In the genomic region with DNA sequence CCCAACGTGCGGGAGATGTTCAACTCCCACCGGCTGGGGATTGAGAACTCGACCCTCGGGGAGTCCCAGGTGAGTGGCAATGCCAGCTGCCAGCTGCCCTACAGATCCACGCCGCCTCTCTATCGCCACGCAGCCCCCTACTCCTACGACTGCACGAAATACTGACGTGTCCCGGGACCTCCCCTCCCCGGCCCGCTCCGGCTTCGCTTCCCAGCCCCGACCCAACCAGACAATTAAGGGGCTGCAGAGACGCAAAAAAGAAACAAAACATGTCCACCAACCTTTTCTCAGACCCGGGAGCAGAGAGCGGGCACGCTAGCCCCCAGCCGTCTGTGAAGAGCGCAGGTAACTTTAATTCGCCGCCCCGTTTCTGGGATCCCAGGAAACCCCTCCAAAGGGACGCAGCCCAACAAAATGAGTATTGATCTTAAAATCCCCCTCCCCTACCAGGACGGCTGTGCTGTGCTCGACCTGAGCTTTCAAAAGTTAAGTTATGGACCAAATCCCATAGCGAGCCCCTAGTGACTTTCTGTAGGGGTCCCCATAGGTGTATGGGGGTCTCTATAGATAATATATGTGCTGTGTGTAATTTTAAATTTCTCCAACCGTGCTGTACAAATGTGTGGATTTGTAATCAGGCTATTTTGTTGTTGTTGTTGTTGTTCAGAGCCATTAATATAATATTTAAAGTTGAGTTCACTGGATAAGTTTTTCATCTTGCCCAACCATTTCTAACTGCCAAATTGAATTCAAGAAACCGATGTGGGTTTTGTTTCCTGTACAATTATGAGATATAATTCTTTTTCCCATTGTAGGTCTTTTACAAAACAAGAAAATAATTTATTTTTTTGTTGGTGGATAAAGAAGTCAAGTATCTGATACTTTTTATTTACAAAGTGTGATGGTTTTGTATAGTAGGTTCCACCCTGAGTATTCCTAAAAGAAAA, we compare ENCODE assay signal across 10 cellular contexts. TPM values are rescaled to one million over a fixed set of nuclear protein-coding genes. Genes with fewer than 3 reads are reported as not detected.
DNase-seq lines count a peak whose midpoint lies in the region; ATAC-seq and TF ChIP-seq lines count a peak whose summit lies in the region.
"Had no signal": no experiment of that assay in that cellular context is flagged by ENCODE, and none has a peak within 500 bp of the region (broad histone marks: within the 10 kb centered on the region; RNA-seq: fewer than 3 reads in every experiment).

No MANE protein-coding gene starts in this region.

- in situ Hi-C loops in brain microvascular endothelial cell (cut with HindIII; ENCODE audit: low pct_ligation_motif_present, low sequenced_read_pairs), result loop anchor here (25.0 kb wide), 1 partner anchor 718 kb away; no protein-coding TSS in a partner anchor

- no peak for DNase-seq in brain microvascular endothelial cell
- no peak for DNase-seq in kidney epithelial cell (ENCODE audit: low read depth)
- peak; percentile 68 for DNase-seq in spleen
- DNase-seq in caudate nucleus (lab: John Stamatoyannopoulos, UW), result no peak
- DNase-seq in CD1c-positive myeloid dendritic cell (ENCODE audit: extremely low spot score), result no peak
- DNase-seq: activated B cell treated with CpG ODN at 0.5 μM for 24 hours, small intestine had no signal

- peak; percentile 0 for TF ChIP-seq CTCF in brain microvascular endothelial cell (IDR thresholded peaks at IDR 0.05; ENCODE audit: low read depth, low read length, missing control alignments)
- TF ChIP-seq CTCF in kidney epithelial cell (IDR thresholded peaks at IDR 0.05; ENCODE audit: insufficient read depth, low read length, poor library complexity, severe bottlenecking), result no peak
- TF ChIP-seq CTCF in spleen (IDR thresholded peaks at IDR 0.05 in 8 of 11, conservative IDR thresholded peaks at IDR 0.05 in 3 of 11), result no peak

- no peak overlapping the region for H3K9ac ChIP-seq in HUES6 (ENCODE audit: low read length)

- peak overlapping the region; percentile 54 for H3K4me3 ChIP-seq in HUES6 (ENCODE audit: low read depth, low read length)
- H3K4me3 ChIP-seq in brain microvascular endothelial cell (ENCODE audit: low read depth, low read length), result peak overlapping the region; percentile 93
- H3K4me3 ChIP-seq in kidney epithelial cell (ENCODE audit: low read depth, low read length), result peak overlapping the region; percentile 89
- H3K4me3 ChIP-seq in spleen, result peak overlapping the region in 1 of 8 donors; percentile 34

- H3K27me3 ChIP-seq in HUES6 (ENCODE audit: control insufficient read depth, insufficient read depth, low read length) (peaks cover 98% of the 10 kb centered on the region), brain microvascular endothelial cell (replicated peaks) (no peaks in the 10 kb centered on the region), kidney epithelial cell (ENCODE audit: control insufficient read depth, insufficient read depth, low read length) (peaks cover 2% of the 10 kb centered on the region), spleen (replicated peaks in 1 of 7) (peaks cover 13 to 100% (median 88%) of the 10 kb centered on the region in 7 donors)

- ATAC-seq in GM18867 (IDR thresholded peaks at IDR 0.05; ENCODE audit: unreplicated experiment), result no peak
- ATAC-seq: activated naive CD4-positive, alpha-beta T cell treated with anti-CD3 and anti-CD28 coated beads, Interleukin-2, amount 50 U/mL, for 72 hours had no signal

- no peak for TF ChIP-seq POLR2A in spleen (IDR thresholded peaks at IDR 0.05)

- WGBS in spleen, 5 donors, result 17 to 25% (median 20%) methylated on average over 18 to 33 of the region's 33 CpGs

- H3K4me1 ChIP-seq in HUES6 (ENCODE audit: control insufficient read depth, insufficient read depth, low read length) (peaks cover 46% of the 10 kb centered on the region), spleen (peaks cover 4 to 40% (median 30%) of the 10 kb centered on the region in 6 donors)

- H3K27ac ChIP-seq in HUES6 (ENCODE audit: low read depth, low read length) (no peak overlapping the region), brain microvascular endothelial cell (peak overlapping the region; percentile 79), spleen (no peak overlapping the region), caudate nucleus (ENCODE audit: low read depth, low read length) (no peak overlapping the region)

- H3K9me3 ChIP-seq in HUES6 (ENCODE audit: control insufficient read depth, insufficient read depth, low read depth, low read length) (no peaks in the 10 kb centered on the region), spleen (no peaks in the 10 kb centered on the region)

- intact Hi-C loops in spleen (cut with DNase I; ENCODE audit: low total_unique reads), result loop anchor here (10.0 kb wide), 1 partner anchor 1066 kb away; no protein-coding TSS in a partner anchor

- no peaks in the 10 kb centered on the region for H3K36me3 ChIP-seq in HUES6 (ENCODE audit: control insufficient read depth, insufficient read depth, low read length)
- H3K36me3 ChIP-seq in brain microvascular endothelial cell (replicated peaks), result peaks cover 63% of the 10 kb centered on the region
- H3K36me3 ChIP-seq in kidney epithelial cell (ENCODE audit: control insufficient read depth, insufficient read depth, low read length), result peaks cover 1% of the 10 kb centered on the region
- H3K36me3 ChIP-seq in spleen, result no peaks in the 10 kb centered on the region

RNA-seq across cellular contexts. Expression of a gene that starts 2.3 kb away (rescaled TPM):
- total RNA-seq in kidney epithelial cell, result 12.1 and 12.2 TPM in 2 replicates
- total RNA-seq in spleen, result not detected
- under 1 TPM in 2 of 3 donors, not detected in 1; 0.05 to 0.10 TPM for polyA plus RNA-seq in spleen
- total RNA-seq: activated B cell treated with CpG ODN at 0.5 μM for 24 hours; activated naive CD4-positive, alpha-beta T cell treated with anti-CD3 and anti-CD28 coated beads, Interleukin-2, amount 50 U/mL, for 72 hours had no signal

RNA-seq across cellular contexts. Expression of a gene that starts 9.4 kb away (rescaled TPM):
- total RNA-seq in kidney epithelial cell (9.0 and 9.2 TPM in 2 replicates), spleen (not detected)
- polyA plus RNA-seq in spleen, result under 1 TPM; 0.03 to 0.29 (median 0.07) TPM
- total RNA-seq: activated B cell treated with CpG ODN at 0.5 μM for 24 hours; activated naive CD4-positive, alpha-beta T cell treated with anti-CD3 and anti-CD28 coated beads, Interleukin-2, amount 50 U/mL, for 72 hours had no signal

RNA-seq across cellular contexts. Expression of a gene that starts 13.9 kb away (rescaled TPM):
- total RNA-seq in kidney epithelial cell (17.4 and 26.1 TPM in 2 replicates), spleen (10 to 100 TPM; 12.9 to 32.1 (median 24.6) TPM)
- 10 to 100 TPM in 2 of 3 donors, 1 to 10 TPM in 1; 9.1 to 12.5 (median 12.2) TPM for polyA plus RNA-seq in spleen

RNA-seq across cellular contexts. Expression of a gene that starts 58.6 kb away (rescaled TPM):
- total RNA-seq in kidney epithelial cell (under 0.01 TPM in 1 of 2 replicates, not detected in the other), spleen (1 to 10 TPM in 1 of 7 donors, under 1 TPM in 6; 0.34 to 2.2 (median 0.70) TPM)
- under 1 TPM; 0.33 to 0.86 (median 0.64) TPM for polyA plus RNA-seq in spleen
- total RNA-seq: activated B cell treated with CpG ODN at 0.5 μM for 24 hours; activated naive CD4-positive, alpha-beta T cell treated with anti-CD3 and anti-CD28 coated beads, Interleukin-2, amount 50 U/mL, for 72 hours had no signal

Comparison
In these comparisons a context has a peak if more than half of its experiments do, and no peak if none do; other contexts are left out.
1. RNA of a gene that starts 2.3 kb away (total RNA-seq): 12.1 to 12.2 TPM in kidney epithelial cell; not detected in spleen; every median in the first group is over 10 times any median in the second.